Comparison of ENCODE assay signal across 8 cellular contexts in genomic region chr11:123407124-123407995, GRCh38. TPM values are rescaled to one million over a fixed set of nuclear protein-coding genes. Genes with fewer than 3 reads are reported as not detected.
DNase-seq lines count a peak whose midpoint lies in the region; ATAC-seq and TF ChIP-seq lines count a peak whose summit lies in the region.

No MANE protein-coding gene starts in this region.

- H3K9me3 Mint-ChIP-seq in CD4-positive, CD25-positive, alpha-beta regulatory T cell: no peaks in the 10 kb centered on the region

- peaks cover 0 to 15% (median 0%) of the 10 kb centered on the region in 4 donors for H3K4me1 Mint-ChIP-seq in CD4-positive, CD25-positive, alpha-beta regulatory T cell

- peak; percentile 64 to 69 for ATAC-seq in CD4-positive, CD25-positive, alpha-beta regulatory T cell (ENCODE audit: low read depth in 2 of 2)
- peak; percentile 58 for ATAC-seq in GM21447 (IDR thresholded peaks at IDR 0.05; ENCODE audit: unreplicated experiment)
- ATAC-seq in body of pancreas: peak; percentile 68
- ATAC-seq in GM19023 (IDR thresholded peaks at IDR 0.05; ENCODE audit: unreplicated experiment): no peak

- DNase-seq in CD4-positive, CD25-positive, alpha-beta regulatory T cell: peak; percentile 27 to 78 (median 68)
- peak; percentile 87 for DNase-seq in NCI-H1092 treated with DMSO at 0.1 percent for 48 hours (lab: John Stamatoyannopoulos, UW)
- peak; percentile 49 for DNase-seq in T-helper 9 cell
- peak; percentile 70 to 79 (median 74) for DNase-seq in body of pancreas
- peak; percentile 86 for DNase-seq in islet precursor cell
- peak; percentile 44 for DNase-seq in stimulated activated CD4-positive, alpha-beta T cell treated with anti-CD3 and anti-CD28 coated beads, Interleukin-4, amount 100 ng/mL, for 1 hour

- no peak overlapping the region for H3K4me3 ChIP-seq in CD4-positive, CD25-positive, alpha-beta regulatory T cell (ENCODE audit: low read depth, low read length)
- no peak overlapping the region for H3K4me3 ChIP-seq in body of pancreas

- no peaks in the 10 kb centered on the region for H3K4me1 ChIP-seq in CD4-positive, CD25-positive, alpha-beta regulatory T cell (ENCODE audit: control insufficient read depth, insufficient read depth, low read length, poor library complexity, severe bottlenecking)
- no peaks in the 10 kb centered on the region for H3K4me1 ChIP-seq in body of pancreas

- H3K4me3 Mint-ChIP-seq in CD4-positive, CD25-positive, alpha-beta regulatory T cell: no peak overlapping the region

- H3K27me3 Mint-ChIP-seq in CD4-positive, CD25-positive, alpha-beta regulatory T cell: peaks cover 16% of the 10 kb centered on the region

- H3K27ac ChIP-seq in CD4-positive, CD25-positive, alpha-beta regulatory T cell (ENCODE audit: insufficient read depth, low read length, poor library complexity, severe bottlenecking): no peak overlapping the region
- H3K27ac ChIP-seq in body of pancreas: no peak overlapping the region

- H3K27me3 ChIP-seq in CD4-positive, CD25-positive, alpha-beta regulatory T cell (ENCODE audit: control insufficient read depth, insufficient read depth, low read length): no peaks in the 10 kb centered on the region
- H3K27me3 ChIP-seq in body of pancreas: no peaks in the 10 kb centered on the region

- 3 to 7% methylated on average over 7 of the region's 7 CpGs for WGBS in body of pancreas, 2 donors

- TF ChIP-seq CTCF in body of pancreas (IDR thresholded peaks at IDR 0.05): peak; percentile 14 to 73 (median 61)

- intact Hi-C loops in body of pancreas (cut with DNase I): loop anchor here (5.0 kb wide), 1 partner anchor 75 kb away; no protein-coding TSS in a partner anchor

- no peaks in the 10 kb centered on the region for H3K36me3 Mint-ChIP-seq in CD4-positive, CD25-positive, alpha-beta regulatory T cell

- H3K27ac Mint-ChIP-seq in CD4-positive, CD25-positive, alpha-beta regulatory T cell: no peak overlapping the region

- no peaks in the 10 kb centered on the region for H3K36me3 ChIP-seq in CD4-positive, CD25-positive, alpha-beta regulatory T cell (ENCODE audit: control insufficient read depth, insufficient read depth, low read length)
- H3K36me3 ChIP-seq in body of pancreas (replicated peaks in 1 of 2; ENCODE audit: insufficient read depth in 1 of 2, low read depth in 2 of 2): no peaks in the 10 kb centered on the region

- TF ChIP-seq POLR2A in body of pancreas (IDR thresholded peaks at IDR 0.05): no peak

- no peaks in the 10 kb centered on the region for H3K9me3 ChIP-seq in CD4-positive, CD25-positive, alpha-beta regulatory T cell (ENCODE audit: control insufficient read depth in 2 of 2, low read length in 2 of 2)
- H3K9me3 ChIP-seq in body of pancreas: no peaks in the 10 kb centered on the region

RNA-seq across cellular contexts. Expression of gene GRAMD1B, which starts 22.7 kb away (rescaled TPM):
- 10.8 TPM for total RNA-seq in CD4-positive, CD25-positive, alpha-beta regulatory T cell
- 1 to 10 TPM; 1.7 to 5.5 (median 4.8) TPM for polyA plus RNA-seq in CD4-positive, CD25-positive, alpha-beta regulatory T cell
- 1 to 10 TPM in 1 of 2 donors, under 1 TPM in 1; 0.66 to 3.4 TPM for total RNA-seq in body of pancreas
